1 cellular context compared by ENCODE assay signal in genomic region chr19:41310031-41310831, GRCh38.
TF ChIP-seq lines count a peak whose summit lies in the region.

TSS of gene CCDC97 (plus strand) at chr19:41310172. CDS start at chr19:41310311, 139 bp downstream.

TF ChIP-seq in K562, 482 proteins besides CTCF, POLR2A, EP300 and RAD21 (continued from another document and continues in another):
- peak; percentile 23; the same call in 1 of the 2 replicates for TF ChIP-seq ZBTB33 (CRISPR knock-in tag; IDR thresholded peaks at IDR 0.05)
- TF ChIP-seq USF2 (CRISPR knock-in tag; IDR thresholded peaks at IDR 0.05): peak; percentile 49; the same call in 1 of the 2 replicates
- TF ChIP-seq ZNF431 (CRISPR knock-in tag; IDR thresholded peaks at IDR 0.05): peak; percentile 58; the same call in 1 of the 2 replicates
- peak; percentile 91 for TF ChIP-seq CTBP1 (IDR thresholded peaks at IDR 0.05; ENCODE audit: borderline replicate concordance)
- peak; percentile 83 for TF ChIP-seq LARP7 (IDR thresholded peaks at IDR 0.05)
- TF ChIP-seq NKRF (IDR thresholded peaks at IDR 0.05; ENCODE audit: borderline replicate concordance): peak; percentile 93
- peak; percentile 95 for TF ChIP-seq SIN3B (IDR thresholded peaks at IDR 0.05; ENCODE audit: low read depth)
- TF ChIP-seq PRDM10 (IDR thresholded peaks at IDR 0.05; ENCODE audit: partially characterized antibody): peak; percentile 79
- TF ChIP-seq NBN (IDR thresholded peaks at IDR 0.05; ENCODE audit: low read depth): peak; percentile 93
- peak; percentile 89 for TF ChIP-seq GTF2A2 (tag; IDR thresholded peaks at IDR 0.05)
- TF ChIP-seq ATF7 (IDR thresholded peaks at IDR 0.05): peak; percentile 83
- 0 out of 4 replicates have a peak, but pooled peaks of 1 of the 2 experiments have one; percentile 32 for TF ChIP-seq TBL1XR1 (IDR thresholded peaks at IDR 0.05; ENCODE audit: low read length in 2 of 2)
- TF ChIP-seq MLX (CRISPR knock-in tag; conservative IDR thresholded peaks at IDR 0.05): no peak
- peak; percentile 96 for TF ChIP-seq ZBTB1 (CRISPR knock-in tag; IDR thresholded peaks at IDR 0.05; ENCODE audit: borderline replicate concordance, low read depth)
- TF ChIP-seq TGIF2 (CRISPR knock-in tag; IDR thresholded peaks at IDR 0.05): no peak
- TF ChIP-seq ETV1 (tag; conservative IDR thresholded peaks at IDR 0.05; ENCODE audit: low read depth): 0 out of 2 replicates have a peak, but pooled peaks have one; percentile 57
- peak; percentile 32 for TF ChIP-seq MXD1 (CRISPR knock-in tag; IDR thresholded peaks at IDR 0.05; ENCODE audit: borderline replicate concordance, poor library complexity, severe bottlenecking)
- TF ChIP-seq KLF16 (IDR thresholded peaks at IDR 0.05): no peak
- no peak for TF ChIP-seq CBX8 (IDR thresholded peaks at IDR 0.05; ENCODE audit: borderline replicate concordance, extremely low read depth, low read depth, low read length, poor library complexity, severe bottlenecking)
- TF ChIP-seq PRPF4 (IDR thresholded peaks at IDR 0.05; ENCODE audit: insufficient read depth, low read depth, low read length, poor library complexity, severe bottlenecking): no peak
- TF ChIP-seq ZZZ3 (IDR thresholded peaks at IDR 0.05): peak; percentile 69
- peak; percentile 75 for TF ChIP-seq HCFC1 (IDR thresholded peaks at IDR 0.05; ENCODE audit: low read depth, low read length)
- peak; percentile 84 for TF ChIP-seq TFAP4 (CRISPR knock-in tag; IDR thresholded peaks at IDR 0.05; ENCODE audit: borderline replicate concordance)
- TF ChIP-seq TEAD4 (IDR thresholded peaks at IDR 0.05; ENCODE audit: low read length): no peak; the same call in 1 of the 2 replicates
- no peak for TF ChIP-seq TEAD4 (CRISPR knock-in tag; IDR thresholded peaks at IDR 0.05; ENCODE audit: borderline replicate concordance)
- peak; percentile 77; the same call in 1 of the 2 replicates for TF ChIP-seq CREB3L1 (IDR thresholded peaks at IDR 0.05; ENCODE audit: borderline replicate concordance, low read depth)
- no peak for TF ChIP-seq SMARCB1 (IDR thresholded peaks at IDR 0.05; ENCODE audit: insufficient read length, low read depth)
- 0 out of 2 replicates have a peak, but pooled peaks have one; percentile 3 for TF ChIP-seq ZNF316 (IDR thresholded peaks at IDR 0.05)
- TF ChIP-seq TRIM28 (IDR thresholded peaks at IDR 0.05): no peak; the same call in none of the 2 replicates
- peak; percentile 94 for TF ChIP-seq KLF13 (tag; IDR thresholded peaks at IDR 0.05; ENCODE audit: borderline replicate concordance, low read depth)
- TF ChIP-seq ZNF609 (CRISPR knock-in tag; IDR thresholded peaks at IDR 0.05; ENCODE audit: borderline replicate concordance): peak; percentile 73; the same call in 1 of the 2 replicates
- TF ChIP-seq ZBTB7A (IDR thresholded peaks at IDR 0.05; ENCODE audit: borderline replicate concordance, control insufficient read depth, low read depth, low read length): peak; percentile 76
- peak; percentile 95 for TF ChIP-seq GABPA (tag; conservative IDR thresholded peaks at IDR 0.05; ENCODE audit: low read depth)
- peak; percentile 90 for TF ChIP-seq OTX1 (CRISPR knock-in tag; IDR thresholded peaks at IDR 0.05)
- TF ChIP-seq HES1 (IDR thresholded peaks at IDR 0.05; ENCODE audit: low read depth): peak; percentile 48; the same call in 1 of the 2 replicates
- peak; percentile 67; the same call in 1 of the 2 replicates for TF ChIP-seq FOXP1 (CRISPR knock-in tag; IDR thresholded peaks at IDR 0.05)
- peak; percentile 93 for TF ChIP-seq SMAD4 (CRISPR knock-in tag; conservative IDR thresholded peaks at IDR 0.05)
- TF ChIP-seq BRD4 (IDR thresholded peaks at IDR 0.05): no peak
- TF ChIP-seq EP400 (IDR thresholded peaks at IDR 0.05): peak; percentile 98
- TF ChIP-seq SIN3A (IDR thresholded peaks at IDR 0.05; ENCODE audit: borderline replicate concordance in 2 of 2, control insufficient read depth in 1 of 2, low read depth in 2 of 2, low read length in 2 of 2): peak; percentile 66 to 95; a peak in 2 of 4 replicates
- no peak for TF ChIP-seq BDP1 (IDR thresholded peaks at IDR 0.05; ENCODE audit: insufficient read depth, insufficient read length)
